8 cellular contexts compared by ENCODE assay signal in genomic region chr13:36858285-36858684, GRCh38. TPM values are rescaled to one million over a fixed set of nuclear protein-coding genes. Genes with fewer than 3 reads are reported as not detected.
DNase-seq lines count a peak whose midpoint lies in the region; ATAC-seq and TF ChIP-seq lines count a peak whose summit lies in the region.

No MANE protein-coding gene starts in this region.

- intact Hi-C loops in Right ventricle myocardium inferior (cut with DNase I) (loop anchor here (2.0 kb wide), 1 partner anchor 123 kb away; no protein-coding TSS in a partner anchor), cardiac septum (cut with DNase I) (loop anchor here (5.0 kb wide), 1 partner anchor 124 kb away; no protein-coding TSS in a partner anchor), vagina (cut with DNase I) (loop anchor here (5.0 kb wide), 1 partner anchor 124 kb away; no protein-coding TSS in a partner anchor)

- DNase-seq in Right ventricle myocardium inferior (ENCODE audit: missing footprints) = no peak
- no peak for DNase-seq in cardiac septum (ENCODE audit: low spot score)
- DNase-seq in NCI-H2227 treated with DMSO at 0.1 percent for 48 hours (lab: John Stamatoyannopoulos, UW) = peak; percentile 43
- DNase-seq in astrocyte of the spinal cord (ENCODE audit: low read depth, low spot score) = peak; percentile 66
- peak; percentile 65 for DNase-seq in kidney tubule cell (ENCODE audit: low spot score)
- DNase-seq in vagina (ENCODE audit: extremely low spot score in 2 of 2) = no peak
- no peak for DNase-seq in occipital lobe (lab: John Stamatoyannopoulos, UW)

- H3K9me3 ChIP-seq in vagina = no peaks in the 10 kb centered on the region

- no peak for TF ChIP-seq POLR2A in vagina (IDR thresholded peaks at IDR 0.05)

- H3K4me3 ChIP-seq in astrocyte of the spinal cord (ENCODE audit: low read depth, low read length) (no peak overlapping the region), vagina (no peak overlapping the region)

- ATAC-seq in Right ventricle myocardium inferior = peak; percentile 39
- ATAC-seq in HG02852 (IDR thresholded peaks at IDR 0.05; ENCODE audit: unreplicated experiment) = peak; percentile 79

- no peaks in the 10 kb centered on the region for H3K36me3 ChIP-seq in vagina

- H3K27me3 ChIP-seq in vagina = no peaks in the 10 kb centered on the region

- no peaks in the 10 kb centered on the region for H3K4me1 ChIP-seq in vagina

- in situ Hi-C loops in astrocyte of the spinal cord (cut with HindIII; ENCODE audit: low sequenced_read_pairs) = no loop called here

- no peak overlapping the region for H3K27ac ChIP-seq in vagina

- TF ChIP-seq CTCF in astrocyte of the spinal cord (IDR thresholded peaks at IDR 0.05; ENCODE audit: low read depth, low read length) = peak; percentile 56
- peak; percentile 9 to 42 (median 12) for TF ChIP-seq CTCF in vagina (IDR thresholded peaks at IDR 0.05)

RNA-seq across cellular contexts. Expression of gene RFXAP, which starts 39.3 kb away (rescaled TPM):
- total RNA-seq in Right ventricle myocardium inferior = 2.2 TPM
- 5.0 TPM for total RNA-seq in cardiac septum
- total RNA-seq in vagina = 7.4 TPM
- total RNA-seq in occipital lobe = 9.2 TPM

Comparison
In these comparisons a context has a peak if more than half of its experiments do, and no peak if none do; other contexts are left out.
1. DNase-seq: peak in NCI-H2227 treated with DMSO at 0.1 percent for 48 hours (single experiment), astrocyte of the spinal cord (single experiment) and kidney tubule cell (single experiment); none in Right ventricle myocardium inferior (single experiment), cardiac septum (single experiment), vagina (0 of 2) and occipital lobe (single experiment).